Comparison of ENCODE assay signal across 1 cellular context in genomic region chr19:8307965-8308866, GRCh38.
A peak's percentile ranks its signal among the peaks of the same experiment; 100 is the strongest.
TF ChIP-seq lines count a peak whose summit lies in the region.

CD320 (minus strand) TSS chr19:8308358; CDS start chr19:8308290, 68 bp downstream.

TF ChIP-seq in K562, 482 proteins besides CTCF, POLR2A, EP300 and RAD21 (continued from another document and continues in another):
- TF ChIP-seq, protein P1, sequence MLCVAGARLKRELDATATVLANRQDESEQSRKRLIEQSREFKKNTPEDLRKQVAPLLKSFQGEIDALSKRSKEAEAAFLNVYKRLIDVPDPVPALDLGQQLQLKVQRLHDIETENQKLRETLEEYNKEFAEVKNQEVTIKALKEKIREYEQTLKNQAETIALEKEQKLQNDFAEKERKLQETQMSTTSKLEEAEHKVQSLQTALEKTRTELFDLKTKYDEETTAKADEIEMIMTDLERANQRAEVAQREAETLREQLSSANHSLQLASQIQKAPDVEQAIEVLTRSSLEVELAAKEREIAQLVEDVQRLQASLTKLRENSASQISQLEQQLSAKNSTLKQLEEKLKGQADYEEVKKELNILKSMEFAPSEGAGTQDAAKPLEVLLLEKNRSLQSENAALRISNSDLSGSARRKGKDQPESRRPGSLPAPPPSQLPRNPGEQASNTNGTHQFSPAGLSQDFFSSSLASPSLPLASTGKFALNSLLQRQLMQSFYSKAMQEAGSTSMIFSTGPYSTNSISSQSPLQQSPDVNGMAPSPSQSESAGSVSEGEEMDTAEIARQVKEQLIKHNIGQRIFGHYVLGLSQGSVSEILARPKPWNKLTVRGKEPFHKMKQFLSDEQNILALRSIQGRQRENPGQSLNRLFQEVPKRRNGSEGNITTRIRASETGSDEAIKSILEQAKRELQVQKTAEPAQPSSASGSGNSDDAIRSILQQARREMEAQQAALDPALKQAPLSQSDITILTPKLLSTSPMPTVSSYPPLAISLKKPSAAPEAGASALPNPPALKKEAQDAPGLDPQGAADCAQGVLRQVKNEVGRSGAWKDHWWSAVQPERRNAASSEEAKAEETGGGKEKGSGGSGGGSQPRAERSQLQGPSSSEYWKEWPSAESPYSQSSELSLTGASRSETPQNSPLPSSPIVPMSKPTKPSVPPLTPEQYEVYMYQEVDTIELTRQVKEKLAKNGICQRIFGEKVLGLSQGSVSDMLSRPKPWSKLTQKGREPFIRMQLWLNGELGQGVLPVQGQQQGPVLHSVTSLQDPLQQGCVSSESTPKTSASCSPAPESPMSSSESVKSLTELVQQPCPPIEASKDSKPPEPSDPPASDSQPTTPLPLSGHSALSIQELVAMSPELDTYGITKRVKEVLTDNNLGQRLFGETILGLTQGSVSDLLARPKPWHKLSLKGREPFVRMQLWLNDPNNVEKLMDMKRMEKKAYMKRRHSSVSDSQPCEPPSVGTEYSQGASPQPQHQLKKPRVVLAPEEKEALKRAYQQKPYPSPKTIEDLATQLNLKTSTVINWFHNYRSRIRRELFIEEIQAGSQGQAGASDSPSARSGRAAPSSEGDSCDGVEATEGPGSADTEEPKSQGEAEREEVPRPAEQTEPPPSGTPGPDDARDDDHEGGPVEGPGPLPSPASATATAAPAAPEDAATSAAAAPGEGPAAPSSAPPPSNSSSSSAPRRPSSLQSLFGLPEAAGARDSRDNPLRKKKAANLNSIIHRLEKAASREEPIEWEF (CRISPR knock-in tag; IDR thresholded peaks at IDR 0.05), result no peak
- no peak for TF ChIP-seq ILK (tag; IDR thresholded peaks at IDR 0.05; ENCODE audit: borderline replicate concordance, low read depth)
- no peak for TF ChIP-seq NFATC3 (IDR thresholded peaks at IDR 0.05)
- peak in 1 of 2 experiments; percentile 86; a peak in 1 of 4 replicates for TF ChIP-seq MLX (CRISPR knock-in tag; conservative IDR thresholded peaks at IDR 0.05)
- TF ChIP-seq HLTF (IDR thresholded peaks at IDR 0.05), result no peak
- TF ChIP-seq IFI16 (CRISPR knock-in tag; IDR thresholded peaks at IDR 0.05), result no peak
- TF ChIP-seq YBX1 (IDR thresholded peaks at IDR 0.05), result no peak
- TF ChIP-seq XRCC3 (IDR thresholded peaks at IDR 0.05), result no peak
- TF ChIP-seq ZNF24 (IDR thresholded peaks at IDR 0.05), result no peak
- no peak for TF ChIP-seq SETDB1 (IDR thresholded peaks at IDR 0.05; ENCODE audit: low read length)
- TF ChIP-seq ARID3B (CRISPR knock-in tag; IDR thresholded peaks at IDR 0.05; ENCODE audit: borderline replicate concordance), result no peak
- peak; percentile 36; the same call in 1 of the 2 replicates for TF ChIP-seq ZBTB7A (IDR thresholded peaks at IDR 0.05; ENCODE audit: borderline replicate concordance, control insufficient read depth, low read depth, low read length)
- 0 out of 2 replicates have a peak, but pooled peaks have one; percentile 51 for TF ChIP-seq ZNF586 (CRISPR knock-in tag; conservative IDR thresholded peaks at IDR 0.05)
- no peak for TF ChIP-seq PPARD (CRISPR knock-in tag; IDR thresholded peaks at IDR 0.05)
- TF ChIP-seq ZNF174 (CRISPR knock-in tag; IDR thresholded peaks at IDR 0.05), result no peak
- TF ChIP-seq SNRNP70 (optimal IDR thresholded peaks at IDR 0.05; ENCODE audit: low read depth, low read length), result no peak
- TF ChIP-seq ZNF165 (CRISPR knock-in tag; IDR thresholded peaks at IDR 0.05; ENCODE audit: borderline replicate concordance), result no peak
- TF ChIP-seq PRPF4 (IDR thresholded peaks at IDR 0.05; ENCODE audit: insufficient read depth, low read depth, low read length, poor library complexity, severe bottlenecking), result no peak
- no peak for TF ChIP-seq NCOA2 (IDR thresholded peaks at IDR 0.05; ENCODE audit: partially characterized antibody in 2 of 2)
- TF ChIP-seq ZZZ3 (IDR thresholded peaks at IDR 0.05), result no peak
- TF ChIP-seq, protein P2, sequence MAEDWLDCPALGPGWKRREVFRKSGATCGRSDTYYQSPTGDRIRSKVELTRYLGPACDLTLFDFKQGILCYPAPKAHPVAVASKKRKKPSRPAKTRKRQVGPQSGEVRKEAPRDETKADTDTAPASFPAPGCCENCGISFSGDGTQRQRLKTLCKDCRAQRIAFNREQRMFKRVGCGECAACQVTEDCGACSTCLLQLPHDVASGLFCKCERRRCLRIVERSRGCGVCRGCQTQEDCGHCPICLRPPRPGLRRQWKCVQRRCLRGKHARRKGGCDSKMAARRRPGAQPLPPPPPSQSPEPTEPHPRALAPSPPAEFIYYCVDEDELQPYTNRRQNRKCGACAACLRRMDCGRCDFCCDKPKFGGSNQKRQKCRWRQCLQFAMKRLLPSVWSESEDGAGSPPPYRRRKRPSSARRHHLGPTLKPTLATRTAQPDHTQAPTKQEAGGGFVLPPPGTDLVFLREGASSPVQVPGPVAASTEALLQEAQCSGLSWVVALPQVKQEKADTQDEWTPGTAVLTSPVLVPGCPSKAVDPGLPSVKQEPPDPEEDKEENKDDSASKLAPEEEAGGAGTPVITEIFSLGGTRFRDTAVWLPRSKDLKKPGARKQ (CRISPR knock-in tag; IDR thresholded peaks at IDR 0.05), result no peak
- no peak for TF ChIP-seq PYGO2 (tag; IDR thresholded peaks at IDR 0.05)
- TF ChIP-seq ZBTB1 (CRISPR knock-in tag; IDR thresholded peaks at IDR 0.05; ENCODE audit: borderline replicate concordance, low read depth), result peak; percentile 91
- no peak for TF ChIP-seq MTA1 (IDR thresholded peaks at IDR 0.05; ENCODE audit: borderline replicate concordance)
- no peak for TF ChIP-seq RBM39 (optimal IDR thresholded peaks at IDR 0.05; ENCODE audit: low read depth, low read length)
- TF ChIP-seq CBFA2T2 (conservative IDR thresholded peaks at IDR 0.05), result no peak
- peak in 1 of 2 experiments; percentile 98; a peak in 1 of 4 replicates for TF ChIP-seq ARNT (IDR thresholded peaks at IDR 0.05)
- TF ChIP-seq, protein P3, sequence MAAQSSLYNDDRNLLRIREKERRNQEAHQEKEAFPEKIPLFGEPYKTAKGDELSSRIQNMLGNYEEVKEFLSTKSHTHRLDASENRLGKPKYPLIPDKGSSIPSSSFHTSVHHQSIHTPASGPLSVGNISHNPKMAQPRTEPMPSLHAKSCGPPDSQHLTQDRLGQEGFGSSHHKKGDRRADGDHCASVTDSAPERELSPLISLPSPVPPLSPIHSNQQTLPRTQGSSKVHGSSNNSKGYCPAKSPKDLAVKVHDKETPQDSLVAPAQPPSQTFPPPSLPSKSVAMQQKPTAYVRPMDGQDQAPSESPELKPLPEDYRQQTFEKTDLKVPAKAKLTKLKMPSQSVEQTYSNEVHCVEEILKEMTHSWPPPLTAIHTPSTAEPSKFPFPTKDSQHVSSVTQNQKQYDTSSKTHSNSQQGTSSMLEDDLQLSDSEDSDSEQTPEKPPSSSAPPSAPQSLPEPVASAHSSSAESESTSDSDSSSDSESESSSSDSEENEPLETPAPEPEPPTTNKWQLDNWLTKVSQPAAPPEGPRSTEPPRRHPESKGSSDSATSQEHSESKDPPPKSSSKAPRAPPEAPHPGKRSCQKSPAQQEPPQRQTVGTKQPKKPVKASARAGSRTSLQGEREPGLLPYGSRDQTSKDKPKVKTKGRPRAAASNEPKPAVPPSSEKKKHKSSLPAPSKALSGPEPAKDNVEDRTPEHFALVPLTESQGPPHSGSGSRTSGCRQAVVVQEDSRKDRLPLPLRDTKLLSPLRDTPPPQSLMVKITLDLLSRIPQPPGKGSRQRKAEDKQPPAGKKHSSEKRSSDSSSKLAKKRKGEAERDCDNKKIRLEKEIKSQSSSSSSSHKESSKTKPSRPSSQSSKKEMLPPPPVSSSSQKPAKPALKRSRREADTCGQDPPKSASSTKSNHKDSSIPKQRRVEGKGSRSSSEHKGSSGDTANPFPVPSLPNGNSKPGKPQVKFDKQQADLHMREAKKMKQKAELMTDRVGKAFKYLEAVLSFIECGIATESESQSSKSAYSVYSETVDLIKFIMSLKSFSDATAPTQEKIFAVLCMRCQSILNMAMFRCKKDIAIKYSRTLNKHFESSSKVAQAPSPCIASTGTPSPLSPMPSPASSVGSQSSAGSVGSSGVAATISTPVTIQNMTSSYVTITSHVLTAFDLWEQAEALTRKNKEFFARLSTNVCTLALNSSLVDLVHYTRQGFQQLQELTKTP (IDR thresholded peaks at IDR 0.05; ENCODE audit: low read depth in 1 of 2, partially characterized antibody in 2 of 2), result peak in 1 of 2 experiments; percentile 96
- TF ChIP-seq SP1 (CRISPR knock-in tag; IDR thresholded peaks at IDR 0.05), result peak; percentile 69; the same call in 1 of the 2 replicates
- TF ChIP-seq, protein P4, sequence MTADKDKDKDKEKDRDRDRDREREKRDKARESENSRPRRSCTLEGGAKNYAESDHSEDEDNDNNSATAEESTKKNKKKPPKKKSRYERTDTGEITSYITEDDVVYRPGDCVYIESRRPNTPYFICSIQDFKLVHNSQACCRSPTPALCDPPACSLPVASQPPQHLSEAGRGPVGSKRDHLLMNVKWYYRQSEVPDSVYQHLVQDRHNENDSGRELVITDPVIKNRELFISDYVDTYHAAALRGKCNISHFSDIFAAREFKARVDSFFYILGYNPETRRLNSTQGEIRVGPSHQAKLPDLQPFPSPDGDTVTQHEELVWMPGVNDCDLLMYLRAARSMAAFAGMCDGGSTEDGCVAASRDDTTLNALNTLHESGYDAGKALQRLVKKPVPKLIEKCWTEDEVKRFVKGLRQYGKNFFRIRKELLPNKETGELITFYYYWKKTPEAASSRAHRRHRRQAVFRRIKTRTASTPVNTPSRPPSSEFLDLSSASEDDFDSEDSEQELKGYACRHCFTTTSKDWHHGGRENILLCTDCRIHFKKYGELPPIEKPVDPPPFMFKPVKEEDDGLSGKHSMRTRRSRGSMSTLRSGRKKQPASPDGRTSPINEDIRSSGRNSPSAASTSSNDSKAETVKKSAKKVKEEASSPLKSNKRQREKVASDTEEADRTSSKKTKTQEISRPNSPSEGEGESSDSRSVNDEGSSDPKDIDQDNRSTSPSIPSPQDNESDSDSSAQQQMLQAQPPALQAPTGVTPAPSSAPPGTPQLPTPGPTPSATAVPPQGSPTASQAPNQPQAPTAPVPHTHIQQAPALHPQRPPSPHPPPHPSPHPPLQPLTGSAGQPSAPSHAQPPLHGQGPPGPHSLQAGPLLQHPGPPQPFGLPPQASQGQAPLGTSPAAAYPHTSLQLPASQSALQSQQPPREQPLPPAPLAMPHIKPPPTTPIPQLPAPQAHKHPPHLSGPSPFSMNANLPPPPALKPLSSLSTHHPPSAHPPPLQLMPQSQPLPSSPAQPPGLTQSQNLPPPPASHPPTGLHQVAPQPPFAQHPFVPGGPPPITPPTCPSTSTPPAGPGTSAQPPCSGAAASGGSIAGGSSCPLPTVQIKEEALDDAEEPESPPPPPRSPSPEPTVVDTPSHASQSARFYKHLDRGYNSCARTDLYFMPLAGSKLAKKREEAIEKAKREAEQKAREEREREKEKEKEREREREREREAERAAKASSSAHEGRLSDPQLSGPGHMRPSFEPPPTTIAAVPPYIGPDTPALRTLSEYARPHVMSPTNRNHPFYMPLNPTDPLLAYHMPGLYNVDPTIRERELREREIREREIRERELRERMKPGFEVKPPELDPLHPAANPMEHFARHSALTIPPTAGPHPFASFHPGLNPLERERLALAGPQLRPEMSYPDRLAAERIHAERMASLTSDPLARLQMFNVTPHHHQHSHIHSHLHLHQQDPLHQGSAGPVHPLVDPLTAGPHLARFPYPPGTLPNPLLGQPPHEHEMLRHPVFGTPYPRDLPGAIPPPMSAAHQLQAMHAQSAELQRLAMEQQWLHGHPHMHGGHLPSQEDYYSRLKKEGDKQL (CRISPR knock-in tag; IDR thresholded peaks at IDR 0.05; ENCODE audit: borderline replicate concordance), result peak; percentile 92
- no peak for TF ChIP-seq CCAR2 (IDR thresholded peaks at IDR 0.05; ENCODE audit: low read depth, low read length)
- TF ChIP-seq ZBTB26 (CRISPR knock-in tag; IDR thresholded peaks at IDR 0.05), result 0 out of 2 replicates have a peak, but pooled peaks have one; percentile 70
- peak; percentile 96 for TF ChIP-seq CCNT2 (IDR thresholded peaks at IDR 0.05; ENCODE audit: borderline replicate concordance, extremely low read depth, insufficient read length, low read depth, low read length)
- TF ChIP-seq ZNF77 (CRISPR knock-in tag; IDR thresholded peaks at IDR 0.05), result 0 out of 2 replicates have a peak, but pooled peaks have one; percentile 14
- TF ChIP-seq ZNF146 (CRISPR knock-in tag; IDR thresholded peaks at IDR 0.05; ENCODE audit: unreplicated experiment), result no peak
- no peak for TF ChIP-seq PURB (CRISPR knock-in tag; IDR thresholded peaks at IDR 0.05; ENCODE audit: low read depth)
- no peak for TF ChIP-seq ASH1L (IDR thresholded peaks at IDR 0.05; ENCODE audit: borderline replicate concordance, low read depth, partially characterized antibody)
- TF ChIP-seq DLX4 (CRISPR knock-in tag; IDR thresholded peaks at IDR 0.05), result no peak
- 0 out of 2 replicates have a peak, but pooled peaks have one; percentile 62 for TF ChIP-seq ZNF124 (CRISPR knock-in tag; IDR thresholded peaks at IDR 0.05)
- no peak for TF ChIP-seq ELF2 (CRISPR knock-in tag; IDR thresholded peaks at IDR 0.05)
- no peak for TF ChIP-seq SMAD1 (IDR thresholded peaks at IDR 0.05; ENCODE audit: low read depth, low read length, partially characterized antibody)
- TF ChIP-seq JUNB (CRISPR knock-in tag; conservative IDR thresholded peaks at IDR 0.05), result no peak
- peak; percentile 77 to 82; a peak in 3 of 4 replicates for TF ChIP-seq MAZ (CRISPR knock-in tag; conservative IDR thresholded peaks at IDR 0.05 in 1 of 2, IDR thresholded peaks at IDR 0.05 in 1 of 2)
- TF ChIP-seq MXI1 (IDR thresholded peaks at IDR 0.05; ENCODE audit: low read depth, low read length), result peak; percentile 92
